ENCODE assay signal across 8 cellular contexts in the genomic region with DNA sequence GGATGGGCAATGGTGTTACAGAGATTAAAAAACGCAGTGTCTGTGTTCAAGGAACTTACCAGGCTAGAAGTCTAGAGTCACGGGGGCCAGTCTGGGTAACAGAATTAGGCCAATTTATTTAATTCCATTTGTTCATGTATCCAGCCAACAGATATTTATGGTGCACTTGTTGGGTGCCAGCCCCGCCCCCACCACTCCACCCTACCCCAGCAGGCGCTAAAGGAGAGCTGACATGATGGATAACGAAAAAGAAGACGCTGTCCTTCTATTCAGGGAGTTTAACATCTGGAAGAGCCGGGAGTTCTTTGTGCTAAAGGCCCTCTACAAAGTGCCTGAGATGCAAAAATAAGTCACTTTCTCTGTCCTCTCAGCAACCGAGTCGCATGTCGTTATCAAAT.
DNase-seq lines count a peak whose midpoint lies in the region; ATAC-seq and TF ChIP-seq lines count a peak whose summit lies in the region.

No MANE protein-coding gene starts in this region.

- peak overlapping the region; percentile 84 for H3K27ac ChIP-seq in rectal smooth muscle tissue (ENCODE audit: low read depth, low read length)

- H3K4me1 ChIP-seq in rectal smooth muscle tissue (ENCODE audit: control insufficient read depth, insufficient read depth, low read length) = peaks cover 3% of the 10 kb centered on the region

- no peaks in the 10 kb centered on the region for H3K9me3 Mint-ChIP-seq in T-helper 2 cell treated with Interferon-gamma antibody and Interleukin-4, amounts not matched to agents 5 μg/mL and 100 μg/mL, for 36 hours

- peaks cover 2% of the 10 kb centered on the region for H3K36me3 Mint-ChIP-seq in T-helper 2 cell treated with Interferon-gamma antibody and Interleukin-4, amounts not matched to agents 5 μg/mL and 100 μg/mL, for 36 hours (ENCODE audit: low read depth)

- H3K27me3 ChIP-seq in rectal smooth muscle tissue (ENCODE audit: control insufficient read depth, insufficient read depth, low read length) = no peaks in the 10 kb centered on the region

- TF ChIP-seq CTCF in fibroblast of mammary gland (conservative IDR thresholded peaks at IDR 0.05; ENCODE audit: control insufficient read depth, insufficient read depth, low read depth, low read length) = no peak

- ATAC-seq in HG02981 (IDR thresholded peaks at IDR 0.05; ENCODE audit: unreplicated experiment) = no peak
- ATAC-seq in GM18498 (IDR thresholded peaks at IDR 0.05; ENCODE audit: unreplicated experiment) = no peak

- peak overlapping the region; percentile 63 for H3K9ac ChIP-seq in rectal smooth muscle tissue (ENCODE audit: low read length)

- DNase-seq in T-helper 2 cell treated with Interferon-gamma antibody and Interleukin-4, amounts not matched to agents 5 μg/mL and 100 μg/mL, for 36 hours (ENCODE audit: low spot score) = no peak
- DNase-seq in fibroblast of mammary gland (ENCODE audit: low read depth) (no peak), medulla oblongata (ENCODE audit: extremely low spot score) (no peak), NCI-H446 (lab: John Stamatoyannopoulos, UW) (no peak)

- peaks cover 32% of the 10 kb centered on the region for H3K4me1 Mint-ChIP-seq in T-helper 2 cell treated with Interferon-gamma antibody and Interleukin-4, amounts not matched to agents 5 μg/mL and 100 μg/mL, for 36 hours (ENCODE audit: low read depth)

- H3K4me3 Mint-ChIP-seq in T-helper 2 cell treated with Interferon-gamma antibody and Interleukin-4, amounts not matched to agents 5 μg/mL and 100 μg/mL, for 36 hours = peak overlapping the region; percentile 97

- peak overlapping the region; percentile 88 for H3K4me3 ChIP-seq in GM08714 (ENCODE audit: low read length)
- H3K4me3 ChIP-seq in fibroblast of mammary gland (ENCODE audit: control insufficient read depth, low read depth, low read length) = peak overlapping the region; percentile 86
- peak overlapping the region; percentile 79 for H3K4me3 ChIP-seq in rectal smooth muscle tissue (ENCODE audit: low read length)

- peaks cover 68% of the 10 kb centered on the region for H3K27me3 Mint-ChIP-seq in T-helper 2 cell treated with Interferon-gamma antibody and Interleukin-4, amounts not matched to agents 5 μg/mL and 100 μg/mL, for 36 hours (ENCODE audit: low read depth)

- peak overlapping the region; percentile 77 for H3K27ac Mint-ChIP-seq in T-helper 2 cell treated with Interferon-gamma antibody and Interleukin-4, amounts not matched to agents 5 μg/mL and 100 μg/mL, for 36 hours

- H3K36me3 ChIP-seq in rectal smooth muscle tissue (ENCODE audit: control insufficient read depth, insufficient read depth, low read length) = no peaks in the 10 kb centered on the region
